ENCODE assay signal across 14 cellular contexts in genomic region chr6:1485678-1486077, GRCh38.
DNase-seq lines count a peak whose midpoint lies in the region; ATAC-seq, FAIRE-seq and TF ChIP-seq lines count a peak whose summit lies in the region.
"Had no signal": no experiment of that assay in that cellular context is flagged by ENCODE, and none has a peak within 500 bp of the region (broad histone marks: within the 10 kb centered on the region; RNA-seq: fewer than 3 reads in every experiment).

No MANE protein-coding gene starts in this region.

- no peak overlapping the region for H3K4me3 ChIP-seq in AG09309 (ENCODE audit: control insufficient read depth, low read depth, low read length)
- no peak overlapping the region for H3K4me3 ChIP-seq in bronchial epithelial cell (ENCODE audit: low read depth, low read length)
- H3K4me3 ChIP-seq: body of pancreas, heart right ventricle, spleen had no signal

- DNase-seq in AG09309 (ENCODE audit: low read depth), result peak; percentile 71
- peak; percentile 92 for DNase-seq in LHCN-M2 (ENCODE audit: low read depth)
- DNase-seq in bronchial epithelial cell (ENCODE audit: low read depth), result peak; percentile 97
- peak; percentile 84 for DNase-seq in kidney tubule cell (ENCODE audit: low spot score)
- no peak for DNase-seq in NCI-H187 (lab: John Stamatoyannopoulos, UW)
- DNase-seq: activated CD8-positive, alpha-beta memory T cell treated with anti-CD3 and anti-CD28 coated beads, Interleukin-2, amount 50 U/mL, for 4 hours; body of pancreas; CD4-positive, CD25-positive, alpha-beta regulatory T cell; heart right ventricle; NCI-H69; spleen had no signal

- no peaks in the 10 kb centered on the region for H3K27me3 ChIP-seq in bronchial epithelial cell (ENCODE audit: control insufficient read depth, insufficient read depth, low read length)
- H3K27me3 ChIP-seq: body of pancreas, spleen had no signal

- TF ChIP-seq CTCF in AG09309 (IDR thresholded peaks at IDR 0.05; ENCODE audit: control insufficient read depth, insufficient read depth, low read depth, low read length, missing control alignments), result no peak
- TF ChIP-seq CTCF in bronchial epithelial cell (IDR thresholded peaks at IDR 0.05; ENCODE audit: insufficient read depth, low read length, severe bottlenecking), result no peak

- ATAC-seq in GM21515 (IDR thresholded peaks at IDR 0.05; ENCODE audit: unreplicated experiment) (no peak), HG02973 (IDR thresholded peaks at IDR 0.05; ENCODE audit: unreplicated experiment) (no peak), GM21367 (IDR thresholded peaks at IDR 0.05; ENCODE audit: unreplicated experiment) (no peak)
- ATAC-seq: body of pancreas, heart right ventricle had no signal

- H3K36me3 ChIP-seq in bronchial epithelial cell (ENCODE audit: control insufficient read depth, insufficient read depth, low read length), result no peaks in the 10 kb centered on the region
- H3K36me3 ChIP-seq: heart right ventricle, spleen had no signal

- no peak for FAIRE-seq in bronchial epithelial cell (lab: Jason Lieb, UNC)

Comparison
In these comparisons a context has a peak if more than half of its experiments do, and no peak if none do; other contexts are left out.
1. DNase-seq: peak in AG09309 (single experiment), LHCN-M2 (single experiment), bronchial epithelial cell (single experiment) and kidney tubule cell (single experiment); none in NCI-H187 (0 of 2).